Comparison of ENCODE assay signal across 18 cellular contexts in genomic region chr20:51199920-51200319, GRCh38.
"Had no signal": no experiment of that assay in that cellular context is flagged by ENCODE, and none has a peak within 500 bp of the region (broad histone marks: within the 10 kb centered on the region; RNA-seq: fewer than 3 reads in every experiment).

No MANE protein-coding gene starts in this region.

- H3K36me3 Mint-ChIP-seq: natural killer cell had no signal

- H3K4me3 ChIP-seq: tibial nerve, vagina had no signal

- H3K4me3 Mint-ChIP-seq: activated T-cell treated with anti-CD3 and anti-CD28 coated beads, Interleukin-2, amount 50 U/mL, for 24 hours; dendritic cell treated with granulocyte-macrophage colony-stimulating factor and Interleukin-4, amounts not matched to agents 40 ng/mL and 50 ng/mL, for 4 days; natural killer cell had no signal

- H3K27ac ChIP-seq: foreskin keratinocyte, tibial nerve, vagina had no signal

- H3K27me3 ChIP-seq: vagina had no signal

- DNase-seq: activated CD4-positive, alpha-beta T cell treated with anti-CD3 and anti-CD28 coated beads for 1 hour; activated CD4-positive, alpha-beta T cell treated with anti-CD3 and anti-CD28 coated beads, Interleukin-2, amount 50 U/mL, for 48 hours; activated naive CD4-positive, alpha-beta T cell treated with anti-CD3 and anti-CD28 coated beads, Interleukin-2, amount 50 U/mL, for 16 hours; activated T-cell treated with anti-CD3 and anti-CD28 coated beads, Interleukin-2, amount 50 U/mL, for 24 hours; effector memory CD4-positive, alpha-beta T cell; foreskin keratinocyte; glutamatergic neuron; mesenchymal stem cell; natural killer cell; posterior cingulate gyrus; retina; stimulated activated CD4-positive, alpha-beta T cell treated with anti-CD3 and anti-CD28 coated beads, Interleukin-4, amount 100 ng/mL, for 24 hours; stimulated activated naive CD4-positive, alpha-beta T cell had no signal

- FAIRE-seq: astrocyte, bronchial epithelial cell had no signal

- H3K4me1 ChIP-seq: tibial nerve, vagina had no signal

- H3K9me3 Mint-ChIP-seq: activated T-cell treated with anti-CD3 and anti-CD28 coated beads, Interleukin-2, amount 50 U/mL, for 24 hours; dendritic cell treated with granulocyte-macrophage colony-stimulating factor and Interleukin-4, amounts not matched to agents 40 ng/mL and 50 ng/mL, for 4 days; natural killer cell had no signal

- H3K27ac Mint-ChIP-seq: activated T-cell treated with anti-CD3 and anti-CD28 coated beads, Interleukin-2, amount 50 U/mL, for 24 hours; dendritic cell treated with granulocyte-macrophage colony-stimulating factor and Interleukin-4, amounts not matched to agents 40 ng/mL and 50 ng/mL, for 4 days; natural killer cell had no signal

- ATAC-seq: foreskin keratinocyte, natural killer cell had no signal

- H3K9me3 ChIP-seq: tibial nerve, vagina had no signal

- H3K36me3 ChIP-seq: tibial nerve, vagina had no signal

- H3K4me1 Mint-ChIP-seq: natural killer cell had no signal
